Comparison of ENCODE assay signal across 8 cellular contexts in the genomic region with DNA sequence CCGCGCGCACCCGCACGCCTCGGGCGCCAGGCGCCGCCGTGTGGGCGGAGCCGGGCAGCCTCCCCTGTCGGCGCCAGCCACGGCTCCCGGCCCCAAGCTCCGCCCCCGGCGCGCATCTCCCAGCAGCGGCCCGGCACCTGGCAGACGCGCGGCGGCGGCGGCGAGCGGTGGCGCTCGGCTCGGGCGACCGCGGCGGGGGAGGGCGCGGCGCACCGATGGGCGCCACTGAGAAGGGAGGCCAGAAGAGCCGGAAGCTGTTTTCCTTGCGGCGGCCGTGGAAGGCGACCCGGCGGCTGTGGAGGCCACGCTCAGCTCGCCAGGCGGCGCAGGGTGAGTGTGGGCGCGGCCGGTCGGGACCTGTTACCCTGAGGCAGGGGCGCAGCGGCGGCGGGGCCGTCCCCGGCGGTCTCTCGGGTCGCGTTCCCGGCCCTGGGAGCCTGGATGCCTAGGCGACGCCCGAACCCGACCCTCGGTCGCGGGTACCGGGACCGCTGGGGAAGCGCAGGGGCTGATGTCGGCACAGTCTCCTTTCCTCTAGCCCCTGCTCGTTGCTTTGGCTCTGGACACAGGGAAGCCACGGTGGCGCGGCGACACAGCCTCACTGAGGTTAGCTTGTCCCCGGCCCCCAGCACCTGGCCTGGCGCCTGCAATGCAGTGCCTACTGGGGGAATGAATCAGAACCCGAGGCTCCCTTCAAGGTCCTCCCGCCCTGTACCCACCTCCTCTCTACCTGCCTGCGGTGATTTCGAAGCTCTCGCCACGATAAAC. TPM values are rescaled to one million over a fixed set of nuclear protein-coding genes. Genes with fewer than 3 reads are reported as not detected.
DNase-seq lines count a peak whose midpoint lies in the region; ATAC-seq and TF ChIP-seq lines count a peak whose summit lies in the region.

No MANE protein-coding gene starts in this region.

- peak overlapping the region; percentile 55 for H3K4me3 ChIP-seq in AG04450 (ENCODE audit: low read depth, low read length)

- POLR2A ChIA-PET in AG04450 (lab: Yijun Ruan, JAX) = no interaction called here

- peak; percentile 27; the same call in 1 of the 2 replicates for TF ChIP-seq CTCF in AG04450 (IDR thresholded peaks at IDR 0.05; ENCODE audit: low read depth, low read length)

- H3K27me3 ChIP-seq in AG04450 (ENCODE audit: control insufficient read depth, insufficient read depth, low read length) = peaks cover 18% of the 10 kb centered on the region

- CTCF ChIA-PET in AG04450 (lab: Charles Lee) = interaction anchor here (0.5 to 1.6 kb wide), 4 partner anchors 18 to 1554 kb away, joined by 3 to 9 read pairs (median 6); no protein-coding TSS in a partner anchor

- DNase-seq in AG04450 (ENCODE audit: low read depth, low spot score) (no peak), NCI-H2171 (lab: John Stamatoyannopoulos, UW) (peak; percentile 85), caudate nucleus (lab: John Stamatoyannopoulos, UW) (peak in 57 of 61 donors; percentile 19 to 89 (median 73)), kidney tubule cell (ENCODE audit: low spot score) (peak; percentile 84)
- DNase-seq in activated CD4-positive, CD25-positive, alpha-beta regulatory T cell (lab: John Stamatoyannopoulos, UW) = peak; percentile 43 to 71 (median 62)
- peak; percentile 64 to 82 (median 74) for DNase-seq in stimulated activated CD4-positive, alpha-beta T cell treated with anti-CD3 and anti-CD28 coated beads, Interleukin-1b, Interleukin-23, amount 100 ng/mL, for 24 hours (ENCODE audit: low read depth in 4 of 4, low spot score in 1 of 4)

- H3K9me3 ChIP-seq in AG04450 (ENCODE audit: control insufficient read depth, insufficient read depth, low read length) = no peaks in the 10 kb centered on the region

- H3K27ac ChIP-seq in AG04450 (ENCODE audit: low read depth, low read length) (no peak overlapping the region), caudate nucleus (ENCODE audit: low read depth, low read length) (peak overlapping the region; percentile 99)

- ATAC-seq in GM18861 (IDR thresholded peaks at IDR 0.05; ENCODE audit: unreplicated experiment) (peak; percentile 92), HG03064 (IDR thresholded peaks at IDR 0.05; ENCODE audit: low read depth, unreplicated experiment) (peak; percentile 97)

RNA-seq across cellular contexts. Expression of a gene that starts 54.8 kb away (rescaled TPM):
- 0.09 TPM in 1 of 2 replicates, not detected in the other for polyA plus RNA-seq in AG04450 (2011; rRNA removed)
- not detected in 2 replicates for polyA minus RNA-seq in AG04450 (2011; rRNA and poly(A)+ RNA removed)
